30 cellular contexts compared by ENCODE assay signal in the genomic region with DNA sequence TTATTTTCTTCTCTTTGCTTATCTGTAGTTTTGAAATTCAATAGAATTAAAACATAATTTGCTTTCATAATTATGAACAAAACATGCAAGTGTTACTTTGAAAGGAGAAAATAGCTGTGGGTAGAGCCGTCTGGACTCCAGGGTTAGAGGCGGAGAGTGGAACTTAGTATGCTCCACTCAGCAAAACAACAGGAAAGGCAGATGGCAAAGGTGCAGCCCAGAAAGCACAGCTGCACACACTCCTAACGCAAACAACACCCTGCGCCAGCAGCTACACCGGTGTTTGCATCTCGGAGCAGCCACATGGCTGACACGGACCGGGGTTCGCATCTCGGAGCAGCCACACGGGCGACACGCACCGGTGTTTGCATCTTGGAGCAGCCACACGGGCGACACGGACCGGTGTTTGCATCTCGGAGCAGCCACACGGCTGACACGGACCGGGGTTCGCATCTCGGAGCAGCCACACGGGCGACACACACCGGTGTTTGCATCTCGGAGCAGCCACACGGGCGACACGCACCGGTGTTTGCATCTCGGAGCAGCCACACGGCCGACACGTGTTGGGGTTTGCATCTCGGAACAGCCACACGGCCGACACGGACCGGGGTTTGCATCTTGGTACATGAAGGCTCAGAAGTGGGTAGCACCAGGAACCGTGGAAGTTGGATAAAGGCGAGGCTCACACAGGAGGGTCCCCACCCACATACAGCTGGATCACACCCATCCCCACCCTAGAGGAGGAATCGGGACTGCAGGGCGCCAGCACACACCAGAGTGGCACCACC. TPM values are rescaled to one million over a fixed set of nuclear protein-coding genes. Genes with fewer than 3 reads are reported as not detected.
A peak's percentile ranks its signal among the peaks of the same experiment; 100 is the strongest.
DNase-seq lines count a peak whose midpoint lies in the region; ATAC-seq, FAIRE-seq and TF ChIP-seq lines count a peak whose summit lies in the region.
"Had no signal": no experiment of that assay in that cellular context is flagged by ENCODE, and none has a peak within 500 bp of the region (broad histone marks: within the 10 kb centered on the region; RNA-seq: fewer than 3 reads in every experiment).

No MANE protein-coding gene starts in this region.

- intact Hi-C loops in endothelial cell of umbilical vein (cut with micrococcal nuclease), result no loop called here
- intact Hi-C loops in pancreas (cut with DNase I), result no loop called here

- FAIRE-seq in endothelial cell of umbilical vein (lab: Jason Lieb, UNC) (no peak), pancreas (lab: Jason Lieb, UNC) (no peak)
- FAIRE-seq: A549, G401.6, K562 had no signal

- H3K9me1 ChIP-seq in endothelial cell of umbilical vein (replicated peaks; ENCODE audit: control insufficient read depth, extremely low read depth, insufficient read depth, low read length), result no peaks in the 10 kb centered on the region

- ATAC-seq in pancreas (peak in 3 of 4 donors; percentile 23 to 69 (median 57)), GM18498 (IDR thresholded peaks at IDR 0.05; ENCODE audit: unreplicated experiment) (no peak), HG02970 (IDR thresholded peaks at IDR 0.05; ENCODE audit: low FRiP score, unreplicated experiment) (no peak)
- ATAC-seq: A549, GM23338, K562, PC-3, SK-N-SH treated with all-trans-retinoic acid at 6 μM for 48 hours had no signal

- H3K4me3 ChIP-seq in HEK293 (ENCODE audit: low read depth, low read length) (no peak overlapping the region), endothelial cell of umbilical vein (replicated peaks in 1 of 3; ENCODE audit: insufficient read depth in 1 of 3, low read depth in 1 of 3, low read length in 3 of 3) (no peak overlapping the region), pancreas (no peak overlapping the region)
- H3K4me3 ChIP-seq: A549, GM23338, HAP-1, K562, SJCRH30 had no signal

- TF ChIP-seq POLR2A in endothelial cell of umbilical vein (IDR thresholded peaks at IDR 0.05; ENCODE audit: low read depth, low read length), result no peak

- H3K4me2 ChIP-seq in endothelial cell of umbilical vein (ENCODE audit: insufficient read depth, low read length), result no peak overlapping the region
- H3K4me2 ChIP-seq: A549, GM23338 had no signal

- CTCF ChIA-PET in HEK293 (lab: Yijun Ruan, JAX) (no interaction called here), endothelial cell of umbilical vein (lab: Charles Lee) (interaction anchor here (0.5 to 1.3 kb wide), 3 partner anchors 9 to 39 kb away, joined by 3 read pairs; no protein-coding TSS in a partner anchor)

- 90 to 93% methylated on average over 45 of the region's 45 CpGs for WGBS in pancreas, 2 donors

- H3K27ac ChIP-seq in HEK293 (ENCODE audit: extremely low read depth, low read depth, low read length) (no peak overlapping the region), endothelial cell of umbilical vein (ENCODE audit: insufficient read depth, low read depth, low read length) (no peak overlapping the region), pancreas (no peak overlapping the region)
- H3K27ac ChIP-seq: A549, SJCRH30 had no signal

- no peak overlapping the region for H2AFZ ChIP-seq in endothelial cell of umbilical vein (ENCODE audit: low read depth, low read length)
- H2AFZ ChIP-seq: GM23338 had no signal

- DNase-seq in NCI-H1694 treated with DMSO at 0.1 percent for 48 hours (lab: John Stamatoyannopoulos, UW) (peak; percentile 40), endothelial cell of umbilical vein (ENCODE audit: low read depth, low spot score) (peak; percentile 55), pancreas (peak in 1 of 6 donors; percentile 60), DMS79 (lab: John Stamatoyannopoulos, UW) (no peak)
- DNase-seq: AML-193; C1 segment of cervical spinal cord; CD4-positive, alpha-beta memory T cell; COR-L47; DMS53; Kasumi-1; NCI-H1092 treated with DMSO at 0.1 percent for 48 hours; NCI-H1436; NCI-H1930; NCI-H226; NCI-H510A; NCI-H69; NK-92 treated with Interleukin-12 subunit alpha and Interleukin-12 subunit beta, amount 100 ng/mL, for 24 hours; PC-3; SJCRH30 had no signal

- POLR2A ChIA-PET in HEK293 (lab: Yijun Ruan, JAX) (no interaction called here), endothelial cell of umbilical vein (lab: Charles Lee) (no interaction called here)

- H3K4me1 ChIP-seq in HEK293 (ENCODE audit: control insufficient read depth, insufficient read depth, low read length) (no peaks in the 10 kb centered on the region), endothelial cell of umbilical vein (ENCODE audit: control insufficient read depth, extremely low read depth, insufficient read depth, low read length) (no peaks in the 10 kb centered on the region), pancreas (no peaks in the 10 kb centered on the region)
- H3K4me1 ChIP-seq: A549, HAP-1, SJCRH30 had no signal

- H3K27me3 ChIP-seq in endothelial cell of umbilical vein (ENCODE audit: control insufficient read depth in 2 of 2, insufficient read depth in 2 of 2, low read length in 2 of 2) (no peaks in the 10 kb centered on the region), pancreas (no peaks in the 10 kb centered on the region)
- H3K27me3 ChIP-seq: SJCRH30 had no signal

- BruUV-seq in endothelial cell of umbilical vein (replicated peaks; lab: Mats Ljungman, UMichigan), result no TSS peak

- H3K36me3 ChIP-seq in HEK293 (ENCODE audit: control insufficient read depth in 2 of 2, insufficient read depth in 1 of 2, low read length in 2 of 2) (peaks cover 0 to 53% of the 10 kb centered on the region in 2 experiments; a peak in 2 of 3 replicates), endothelial cell of umbilical vein (ENCODE audit: control insufficient read depth in 2 of 2, extremely low read depth in 1 of 2, insufficient read depth in 2 of 2, low read length in 2 of 2) (peaks cover 0 to 16% of the 10 kb centered on the region in 2 experiments), pancreas (peaks cover 0 to 16% (median 13%) of the 10 kb centered on the region in 3 donors)

- H3K79me2 ChIP-seq in endothelial cell of umbilical vein (ENCODE audit: control insufficient read depth, insufficient read depth, low read length), result no peaks in the 10 kb centered on the region

- H4K20me1 ChIP-seq in endothelial cell of umbilical vein (replicated peaks; ENCODE audit: control insufficient read depth, extremely low read depth, insufficient read depth, low read length), result no peaks in the 10 kb centered on the region

- dilution Hi-C loops in endothelial cell of umbilical vein (cut with MboI; ENCODE audit: extremely low pct_ligation_motif_present, low sequenced_read_pairs), result no loop called here

- TF ChIP-seq CTCF in HEK293 (tag by site-specific recombination; IDR thresholded peaks at IDR 0.05), result no peak
- TF ChIP-seq CTCF in endothelial cell of umbilical vein (IDR thresholded peaks at IDR 0.05; ENCODE audit: extremely low read depth in 1 of 2, insufficient read depth in 1 of 2, low read depth in 1 of 2, low read length in 2 of 2), result no peak
- no peak for TF ChIP-seq CTCF in pancreas (IDR thresholded peaks at IDR 0.05)

- H3K9ac ChIP-seq in endothelial cell of umbilical vein (replicated peaks; ENCODE audit: extremely low read depth, insufficient read depth, low read length), result no peak overlapping the region

- no peaks in the 10 kb centered on the region for H3K9me3 ChIP-seq in HEK293 (ENCODE audit: control insufficient read depth, insufficient read depth, low read depth, low read length)
- no peaks in the 10 kb centered on the region for H3K9me3 ChIP-seq in endothelial cell of umbilical vein (replicated peaks; ENCODE audit: control insufficient read depth, insufficient read depth, low read length)
- H3K9me3 ChIP-seq in pancreas, result no peaks in the 10 kb centered on the region
- H3K9me3 ChIP-seq: A549, HAP-1, SJCRH30 had no signal

RNA-seq across cellular contexts. Expression of gene CAPN15, which starts 12.1 kb away (rescaled TPM):
- 65.0 and 70.1 TPM in 2 replicates for total RNA-seq in endothelial cell of umbilical vein
- polyA plus RNA-seq in endothelial cell of umbilical vein, result 33.9 and 48.6 TPM in 2 replicates
- polyA plus RNA-seq in endothelial cell of umbilical vein (2011; cell fraction: cytosol; rRNA removed), result 14.6 and 22.7 TPM in 2 replicates
- polyA plus RNA-seq in endothelial cell of umbilical vein (2011; cell fraction: nucleus; rRNA removed), result 63.6 and 68.1 TPM in 2 replicates
- 20.7 and 35.9 TPM in 2 replicates for polyA plus RNA-seq in endothelial cell of umbilical vein (2012)
- polyA minus RNA-seq in endothelial cell of umbilical vein, result 17.2 and 27.8 TPM in 2 replicates
- polyA minus RNA-seq in endothelial cell of umbilical vein (2011; cell fraction: cytosol; rRNA and poly(A)+ RNA removed), result 47.6 TPM
- 21.5 and 36.2 TPM in 2 replicates for polyA minus RNA-seq in endothelial cell of umbilical vein (2011; cell fraction: nucleus; rRNA and poly(A)+ RNA removed)
- total RNA-seq in pancreas, result 10 to 100 TPM; 25.4 to 53.6 (median 37.2) TPM
- polyA plus RNA-seq in pancreas, result 10 to 100 TPM; 48.3 to 75.7 TPM

RNA-seq across cellular contexts. Expression of gene PRR35, which starts 44.8 kb away (rescaled TPM):
- total RNA-seq in endothelial cell of umbilical vein (not detected in 2 replicates), pancreas (1 to 10 TPM in 1 of 6 donors, under 1 TPM in 5; 0.09 to 1.0 (median 0.70) TPM)
- polyA plus RNA-seq in endothelial cell of umbilical vein (not detected in 2 replicates), pancreas (under 1 TPM; 0.38 to 0.72 TPM)
- not detected in 2 replicates for polyA plus RNA-seq in endothelial cell of umbilical vein (2011; cell fraction: cytosol; rRNA removed)
- not detected in 2 replicates for polyA plus RNA-seq in endothelial cell of umbilical vein (2011; cell fraction: nucleus; rRNA removed)
- polyA plus RNA-seq in endothelial cell of umbilical vein (2012), result not detected in 2 replicates
- polyA minus RNA-seq in endothelial cell of umbilical vein, result not detected in 2 replicates
- not detected for polyA minus RNA-seq in endothelial cell of umbilical vein (2011; cell fraction: cytosol; rRNA and poly(A)+ RNA removed)
- polyA minus RNA-seq in endothelial cell of umbilical vein (2011; cell fraction: nucleus; rRNA and poly(A)+ RNA removed), result not detected in 2 replicates
- total RNA-seq: CD4-positive, alpha-beta memory T cell; HT-29; M059J; PC-3; SJCRH30 had no signal
- polyA plus RNA-seq: CD4-positive, alpha-beta memory T cell had no signal

RNA-seq across cellular contexts. Expression of gene NHLRC4, which starts 51.4 kb away (rescaled TPM):
- total RNA-seq in endothelial cell of umbilical vein (0.30 and 0.73 TPM in 2 replicates), pancreas (under 1 TPM in 4 of 6 donors, not detected in 2; 0.08 to 0.28 (median 0.14) TPM)
- polyA plus RNA-seq in endothelial cell of umbilical vein (0.94 and 0.96 TPM in 2 replicates), pancreas (under 1 TPM; 0.05 to 0.27 TPM)
- polyA plus RNA-seq in endothelial cell of umbilical vein (2011; cell fraction: cytosol; rRNA removed), result 0.40 and 0.55 TPM in 2 replicates
- polyA plus RNA-seq in endothelial cell of umbilical vein (2011; cell fraction: nucleus; rRNA removed), result 0.61 and 0.97 TPM in 2 replicates
- 0.44 and 0.56 TPM in 2 replicates for polyA plus RNA-seq in endothelial cell of umbilical vein (2012)
- 0.42 TPM in 1 of 2 replicates, not detected in the other for polyA minus RNA-seq in endothelial cell of umbilical vein
- not detected for polyA minus RNA-seq in endothelial cell of umbilical vein (2011; cell fraction: cytosol; rRNA and poly(A)+ RNA removed)
- 0.34 and 0.38 TPM in 2 replicates for polyA minus RNA-seq in endothelial cell of umbilical vein (2011; cell fraction: nucleus; rRNA and poly(A)+ RNA removed)

RNA-seq across cellular contexts. Expression of gene PIGQ, which starts 54.4 kb away (rescaled TPM):
- 56.8 and 67.7 TPM in 2 replicates for total RNA-seq in endothelial cell of umbilical vein
- 66.9 and 82.9 TPM in 2 replicates for polyA plus RNA-seq in endothelial cell of umbilical vein
- polyA plus RNA-seq in endothelial cell of umbilical vein (2011; cell fraction: cytosol; rRNA removed), result 30.5 and 46.1 TPM in 2 replicates
- polyA plus RNA-seq in endothelial cell of umbilical vein (2011; cell fraction: nucleus; rRNA removed), result 108 and 124 TPM in 2 replicates
- polyA plus RNA-seq in endothelial cell of umbilical vein (2012), result 21.3 and 30.6 TPM in 2 replicates
- polyA minus RNA-seq in endothelial cell of umbilical vein, result 42.4 and 65.2 TPM in 2 replicates
- polyA minus RNA-seq in endothelial cell of umbilical vein (2011; cell fraction: cytosol; rRNA and poly(A)+ RNA removed), result 51.1 TPM
- 30.8 and 49.5 TPM in 2 replicates for polyA minus RNA-seq in endothelial cell of umbilical vein (2011; cell fraction: nucleus; rRNA and poly(A)+ RNA removed)
- 10 to 100 TPM; 29.7 to 48.4 (median 40.0) TPM for total RNA-seq in pancreas
- 100 to 1,000 TPM in 1 of 2 donors, 10 to 100 TPM in 1; 79.5 to 165 TPM for polyA plus RNA-seq in pancreas

Comparison
In these comparisons a context has a peak if more than half of its experiments do, and no peak if none do; other contexts are left out.
1. ATAC-seq: peak in pancreas (3 of 4); none in GM18498 (single experiment) and HG02970 (single experiment).